ENCODE assay signal across 1 cellular context in the genomic region with DNA sequence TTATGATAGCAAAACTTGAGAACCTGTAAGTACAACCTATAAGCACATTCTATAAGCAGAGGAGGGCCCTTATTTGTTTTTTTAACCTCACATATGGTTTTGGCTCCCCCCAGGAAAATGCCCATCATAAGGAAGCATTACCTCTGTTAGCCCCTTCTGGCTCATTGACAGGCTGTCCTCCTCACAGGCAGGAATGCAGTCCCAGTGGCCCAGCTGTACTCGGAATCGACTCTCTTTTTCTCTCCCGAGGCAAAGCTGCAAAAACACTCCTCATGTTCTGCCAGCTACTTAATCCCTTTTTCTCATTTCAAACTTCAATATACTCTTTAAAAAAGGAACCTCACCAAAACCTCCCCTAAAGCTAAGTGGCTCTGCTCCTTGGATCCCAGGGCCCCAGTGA.
TF ChIP-seq lines count a peak whose summit lies in the region.

No MANE protein-coding gene starts in this region.

TF ChIP-seq in GM23338, 12 proteins besides CTCF, POLR2A, EP300 and RAD21 (continued from another document):
- TF ChIP-seq, protein P1, sequence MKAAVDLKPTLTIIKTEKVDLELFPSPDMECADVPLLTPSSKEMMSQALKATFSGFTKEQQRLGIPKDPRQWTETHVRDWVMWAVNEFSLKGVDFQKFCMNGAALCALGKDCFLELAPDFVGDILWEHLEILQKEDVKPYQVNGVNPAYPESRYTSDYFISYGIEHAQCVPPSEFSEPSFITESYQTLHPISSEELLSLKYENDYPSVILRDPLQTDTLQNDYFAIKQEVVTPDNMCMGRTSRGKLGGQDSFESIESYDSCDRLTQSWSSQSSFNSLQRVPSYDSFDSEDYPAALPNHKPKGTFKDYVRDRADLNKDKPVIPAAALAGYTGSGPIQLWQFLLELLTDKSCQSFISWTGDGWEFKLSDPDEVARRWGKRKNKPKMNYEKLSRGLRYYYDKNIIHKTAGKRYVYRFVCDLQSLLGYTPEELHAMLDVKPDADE (IDR thresholded peaks at IDR 0.05): no peak
- TF ChIP-seq EZH2 (IDR thresholded peaks at IDR 0.05; ENCODE audit: low read depth, unreplicated experiment) (no peak), STAT1 (IDR thresholded peaks at IDR 0.05; ENCODE audit: unreplicated experiment) (no peak), CREB1 (CRISPR knock-in tag; IDR thresholded peaks at IDR 0.05; ENCODE audit: low read depth) (no peak), ZNF114 (CRISPR knock-in tag; IDR thresholded peaks at IDR 0.05) (no peak)
TF ChIP-seq in GM23338: peak in this region for 0.
